13 cellular contexts compared by ENCODE assay signal in the genomic region with DNA sequence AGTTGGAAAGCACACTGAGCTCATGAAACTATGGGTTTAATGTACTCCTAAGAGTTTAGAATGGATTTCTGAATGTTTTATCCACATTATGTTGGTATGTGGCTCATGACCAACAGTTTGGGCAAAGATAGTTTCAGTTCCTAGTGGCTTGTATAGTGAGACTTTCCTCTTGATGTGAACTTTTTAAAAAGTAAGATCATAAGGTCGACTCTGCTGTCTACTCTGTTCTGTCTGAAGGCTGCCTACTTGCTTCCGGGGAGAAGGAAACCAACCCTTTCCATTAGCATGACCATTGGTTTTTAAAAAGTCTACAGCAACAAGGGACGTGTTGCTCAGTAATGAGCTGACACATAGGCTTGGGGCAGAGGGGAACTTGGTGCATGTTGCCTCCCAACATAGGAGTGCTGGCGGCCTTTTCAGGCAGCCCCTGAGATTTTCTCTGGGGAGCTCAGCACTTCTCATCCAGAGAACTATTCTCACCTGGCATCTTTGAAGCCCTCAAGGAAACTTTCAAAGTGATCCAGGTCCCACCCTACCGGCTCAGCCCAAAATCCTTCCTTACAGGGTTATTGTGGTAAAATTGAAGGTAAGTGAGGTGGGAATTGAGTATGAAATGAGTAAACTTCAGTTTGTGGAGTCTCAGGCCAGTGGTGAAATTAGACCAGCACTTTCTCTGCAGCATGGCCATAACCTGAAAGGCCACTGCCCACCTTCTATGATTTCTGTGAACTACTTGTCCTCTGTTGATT. TPM values are rescaled to one million over a fixed set of nuclear protein-coding genes. Genes with fewer than 3 reads are reported as not detected.
DNase-seq lines count a peak whose midpoint lies in the region; ATAC-seq and TF ChIP-seq lines count a peak whose summit lies in the region.
"Had no signal": no experiment of that assay in that cellular context is flagged by ENCODE, and none has a peak within 500 bp of the region (broad histone marks: within the 10 kb centered on the region; RNA-seq: fewer than 3 reads in every experiment).

No MANE protein-coding gene starts in this region.

- no peak for DNase-seq in CD14-positive monocyte (ENCODE audit: low spot score)
- DNase-seq in CD8-positive, alpha-beta memory T cell = no peak
- DNase-seq in activated CD8-positive, alpha-beta T cell treated with anti-CD3 and anti-CD28 coated beads for 36 hours = no peak
- no peak for DNase-seq in mesenchymal stem cell
- no peak for DNase-seq in activated effector memory CD4-positive, alpha-beta T cell treated with Interleukin-2 at 50 U/mL for 16 hours
- DNase-seq in esophagus squamous epithelium (lab: John Stamatoyannopoulos, UW) = no peak
- DNase-seq in cardiac septum (ENCODE audit: low spot score) = no peak
- no peak for DNase-seq in NOMO-1 treated with DMSO at 0.1 percent for 48 hours (lab: John Stamatoyannopoulos, UW; ENCODE audit: unreplicated experiment)
- DNase-seq: lower lobe of right lung, T-helper 9 cell had no signal

- TF ChIP-seq CTCF in CD14-positive monocyte (IDR thresholded peaks at IDR 0.05) (no peak), esophagus squamous epithelium (IDR thresholded peaks at IDR 0.05) (no peak)
- TF ChIP-seq CTCF in activated CD8-positive, alpha-beta T cell treated with anti-CD3 and anti-CD28 coated beads for 36 hours (IDR thresholded peaks at IDR 0.05) = no peak

- H4K8ac ChIP-seq in mesenchymal stem cell (ENCODE audit: low read length) = no peak overlapping the region

- H3K4ac ChIP-seq in mesenchymal stem cell (ENCODE audit: low read depth in 1 of 2, low read length in 2 of 2) = no peak overlapping the region

- no peak overlapping the region for H2BK120ac ChIP-seq in mesenchymal stem cell (ENCODE audit: low read depth, low read length)

- TF ChIP-seq POLR2A in esophagus squamous epithelium (IDR thresholded peaks at IDR 0.05) = no peak

- H3K9me3 ChIP-seq in CD8-positive, alpha-beta memory T cell (ENCODE audit: low read length) = no peaks in the 10 kb centered on the region
- H3K9me3 ChIP-seq in mesenchymal stem cell (ENCODE audit: control insufficient read depth, low read length) (no peaks in the 10 kb centered on the region), esophagus squamous epithelium (no peaks in the 10 kb centered on the region)
- H3K9me3 ChIP-seq: lower lobe of right lung, SJSA1 had no signal

- intact Hi-C loops in CD14-positive monocyte (cut with micrococcal nuclease) = loop anchor here in 1 of 2 donors (10.0 kb wide), 1 partner anchor 128 kb away; a partner anchor contains a TSS
- intact Hi-C loops in activated CD8-positive, alpha-beta T cell treated with anti-CD3 and anti-CD28 coated beads for 36 hours (cut with micrococcal nuclease) = loop anchor here (1.0 kb wide), 1 partner anchor 30 kb away; no protein-coding TSS in a partner anchor
- intact Hi-C loops in esophagus squamous epithelium (cut with DNase I) = loop anchor here (10.0 kb wide), 1 partner anchor 78 kb away; a partner anchor contains a TSS
- intact Hi-C loops in cardiac septum (cut with DNase I) = loop anchor here (2.0 to 5.0 kb wide), 2 partner anchors 28 to 80 kb away; a partner anchor contains a TSS

- H3K27ac ChIP-seq in CD8-positive, alpha-beta memory T cell (ENCODE audit: low read depth, low read length) = no peak overlapping the region
- H3K27ac ChIP-seq in mesenchymal stem cell (ENCODE audit: low read length, poor library complexity, severe bottlenecking) (no peak overlapping the region), esophagus squamous epithelium (peak overlapping the region in 1 of 4 donors; percentile 7)
- H3K27ac ChIP-seq: lower lobe of right lung, PC-9, SJSA1 had no signal

- H3K4me1 ChIP-seq in CD8-positive, alpha-beta memory T cell (ENCODE audit: insufficient read depth, low read length) = peaks cover 17% of the 10 kb centered on the region
- H3K4me1 ChIP-seq in mesenchymal stem cell (ENCODE audit: control insufficient read depth, insufficient read depth, low read depth, low read length) (no peaks in the 10 kb centered on the region), esophagus squamous epithelium (peaks cover 0 to 7% (median 0%) of the 10 kb centered on the region in 3 donors)
- H3K4me1 ChIP-seq: SJSA1 had no signal

- H2AFZ ChIP-seq in mesenchymal stem cell (ENCODE audit: low read depth, low read length) = no peak overlapping the region
- H2AFZ ChIP-seq: PC-9 had no signal

- no peak overlapping the region for H3K23ac ChIP-seq in mesenchymal stem cell (ENCODE audit: low read length in 2 of 2)

- no peak overlapping the region for H2BK12ac ChIP-seq in mesenchymal stem cell (ENCODE audit: low read length in 2 of 2)

- no peaks in the 10 kb centered on the region for H3K27me3 Mint-ChIP-seq in CD14-positive monocyte (ENCODE audit: low read depth in 3 of 3)
- no peaks in the 10 kb centered on the region for H3K27me3 Mint-ChIP-seq in CD8-positive, alpha-beta memory T cell
- no peaks in the 10 kb centered on the region for H3K27me3 Mint-ChIP-seq in activated CD8-positive, alpha-beta T cell treated with anti-CD3 and anti-CD28 coated beads for 36 hours
- H3K27me3 Mint-ChIP-seq: progenitor cell of endocrine pancreas had no signal

- H4K91ac ChIP-seq in mesenchymal stem cell (ENCODE audit: low read length) = no peak overlapping the region

- no peaks in the 10 kb centered on the region for H3K9me3 Mint-ChIP-seq in CD14-positive monocyte
- no peaks in the 10 kb centered on the region for H3K9me3 Mint-ChIP-seq in CD8-positive, alpha-beta memory T cell
- no peaks in the 10 kb centered on the region for H3K9me3 Mint-ChIP-seq in activated CD8-positive, alpha-beta T cell treated with anti-CD3 and anti-CD28 coated beads for 36 hours

- H3K27ac Mint-ChIP-seq in CD14-positive monocyte = peak overlapping the region in 6 of 7 donors; percentile 27 to 76 (median 42)
- peak overlapping the region in 7 of 8 donors; percentile 7 to 87 (median 47) for H3K27ac Mint-ChIP-seq in CD8-positive, alpha-beta memory T cell
- peak overlapping the region; percentile 35 for H3K27ac Mint-ChIP-seq in activated CD8-positive, alpha-beta T cell treated with anti-CD3 and anti-CD28 coated beads for 36 hours
- H3K27ac Mint-ChIP-seq: progenitor cell of endocrine pancreas had no signal

- H2AK5ac ChIP-seq in mesenchymal stem cell (ENCODE audit: low read length, severe bottlenecking) = no peak overlapping the region

- 91% methylated on average over 4 of the region's 5 CpGs for WGBS in mesenchymal stem cell
- WGBS in esophagus squamous epithelium, 2 donors = 72 to 91% methylated on average over 4 of the region's 5 CpGs

- no peak overlapping the region for H3K4me3 Mint-ChIP-seq in CD14-positive monocyte
- no peak overlapping the region for H3K4me3 Mint-ChIP-seq in CD8-positive, alpha-beta memory T cell
- no peak overlapping the region for H3K4me3 Mint-ChIP-seq in activated CD8-positive, alpha-beta T cell treated with anti-CD3 and anti-CD28 coated beads for 36 hours

- H3K4me1 Mint-ChIP-seq in CD14-positive monocyte = peaks cover 18% of the 10 kb centered on the region
- peaks cover 36 to 62% (median 47%) of the 10 kb centered on the region in 3 donors for H3K4me1 Mint-ChIP-seq in CD8-positive, alpha-beta memory T cell
- H3K4me1 Mint-ChIP-seq in activated CD8-positive, alpha-beta T cell treated with anti-CD3 and anti-CD28 coated beads for 36 hours (ENCODE audit: low read depth) = peaks cover 31% of the 10 kb centered on the region

- POLR2A ChIA-PET in CD8-positive, alpha-beta memory T cell (lab: Charles Lee) = interaction anchor here (0.8 to 2.4 kb wide), 2 partner anchors 24 to 29 kb away, joined by 3 to 13 read pairs; no protein-coding TSS in a partner anchor
- POLR2A ChIA-PET in activated CD8-positive, alpha-beta T cell treated with anti-CD3 and anti-CD28 coated beads for 36 hours (lab: Charles Lee) = interaction anchor here (0.8 to 1.5 kb wide), 3 partner anchors 11 to 27 kb away, joined by 3 to 5 read pairs (median 4); no protein-coding TSS in a partner anchor

- no peak overlapping the region for H3K4me2 ChIP-seq in mesenchymal stem cell (ENCODE audit: low read length, poor library complexity, severe bottlenecking)
- H3K4me2 ChIP-seq: PC-9 had no signal

- H3K14ac ChIP-seq in mesenchymal stem cell (ENCODE audit: low read length in 2 of 2) = no peak overlapping the region

- no peak overlapping the region for H2BK15ac ChIP-seq in mesenchymal stem cell (ENCODE audit: low read depth, poor library complexity, severe bottlenecking)

- H3K4me3 ChIP-seq in CD8-positive, alpha-beta memory T cell (ENCODE audit: low read length) = no peak overlapping the region
- H3K4me3 ChIP-seq in mesenchymal stem cell (ENCODE audit: insufficient read depth in 1 of 2, low read depth in 1 of 2, low read length in 2 of 2) (no peak overlapping the region), esophagus squamous epithelium (no peak overlapping the region)
- H3K4me3 ChIP-seq: lower lobe of right lung, PC-9, SJSA1 had no signal

- peaks cover 79 to 96% of the 10 kb centered on the region in 2 donors for H3K36me3 Mint-ChIP-seq in CD14-positive monocyte
- H3K36me3 Mint-ChIP-seq in CD8-positive, alpha-beta memory T cell = peaks cover 13 to 96% (median 41%) of the 10 kb centered on the region in 3 donors
- H3K36me3 Mint-ChIP-seq in activated CD8-positive, alpha-beta T cell treated with anti-CD3 and anti-CD28 coated beads for 36 hours (ENCODE audit: low read depth) = peaks cover 59% of the 10 kb centered on the region

- H3K36me3 ChIP-seq in CD8-positive, alpha-beta memory T cell (ENCODE audit: insufficient read depth, low read length) = peaks cover 91% of the 10 kb centered on the region
- H3K36me3 ChIP-seq in mesenchymal stem cell (ENCODE audit: control insufficient read depth in 1 of 2, insufficient read depth in 2 of 2, low read depth in 1 of 2, low read length in 2 of 2) = peaks cover 45 to 91% of the 10 kb centered on the region in 2 experiments
- peaks cover 15 to 97% (median 38%) of the 10 kb centered on the region in 3 donors for H3K36me3 ChIP-seq in esophagus squamous epithelium

- CTCF ChIA-PET in CD8-positive, alpha-beta memory T cell (lab: Charles Lee) = interaction anchor here (1.0 to 10.3 kb wide), 10 partner anchors 9 to 42 kb away, joined by 3 to 142 read pairs (median 12); no protein-coding TSS in a partner anchor
- CTCF ChIA-PET in activated CD8-positive, alpha-beta T cell treated with anti-CD3 and anti-CD28 coated beads for 36 hours (lab: Charles Lee) = interaction anchor here (0.7 to 28.1 kb wide), 8 partner anchors 11 to 49 kb away, joined by 3 to 595 read pairs (median 4); no protein-coding TSS in a partner anchor

- H3K18ac ChIP-seq in mesenchymal stem cell (ENCODE audit: low read depth in 1 of 2, low read length in 2 of 2) = no peak overlapping the region

- ATAC-seq in activated CD8-positive, alpha-beta T cell treated with anti-CD3 and anti-CD28 coated beads for 36 hours = no peak

- peaks cover 34% of the 10 kb centered on the region for H3K79me1 ChIP-seq in mesenchymal stem cell (replicated peaks; ENCODE audit: low read length, poor library complexity, severe bottlenecking)

- peak overlapping the region; percentile 20 for H3K9ac ChIP-seq in mesenchymal stem cell (ENCODE audit: low read length)

- no peaks in the 10 kb centered on the region for H3K27me3 ChIP-seq in CD8-positive, alpha-beta memory T cell (ENCODE audit: insufficient read depth, low read length, poor library complexity, severe bottlenecking)
- H3K27me3 ChIP-seq in mesenchymal stem cell (ENCODE audit: control insufficient read depth in 1 of 2, insufficient read depth in 1 of 2, low read length in 2 of 2) (no peaks in the 10 kb centered on the region), esophagus squamous epithelium (no peaks in the 10 kb centered on the region)
- H3K27me3 ChIP-seq: SJSA1 had no signal

- H2BK5ac ChIP-seq in mesenchymal stem cell (ENCODE audit: low read depth, low read length, poor library complexity, severe bottlenecking) = no peak overlapping the region

RNA-seq across cellular contexts. Expression of a gene that starts 30.7 kb away (rescaled TPM):
- polyA plus RNA-seq in CD14-positive monocyte = 100 to 1,000 TPM; 101 to 135 TPM
- 100 to 1,000 TPM; 134 to 136 TPM for total RNA-seq in CD8-positive, alpha-beta memory T cell
- 117 TPM for polyA plus RNA-seq in CD8-positive, alpha-beta memory T cell
- 100 to 1,000 TPM; 110 to 113 TPM for total RNA-seq in activated CD8-positive, alpha-beta T cell treated with anti-CD3 and anti-CD28 coated beads for 36 hours
- polyA plus RNA-seq in mesenchymal stem cell (2013, experiment 1 of 2) = 110 TPM
- polyA plus RNA-seq in mesenchymal stem cell (2013, experiment 2 of 2) = 110 TPM
- total RNA-seq in esophagus squamous epithelium (100 to 1,000 TPM in 1 of 4 donors, 10 to 100 TPM in 3; 53.1 to 102 (median 81.6) TPM), cardiac septum (85.7 TPM)
